In genomic region chr15:100595964-100596363, GRCh38 we compare ENCODE assay signal across 1 cellular context.
TF ChIP-seq lines count a peak whose summit lies in the region.

No MANE protein-coding gene starts in this region.

TF ChIP-seq in GM12878, 131 proteins besides CTCF, POLR2A, EP300 and RAD21:
- TF ChIP-seq, protein P1, sequence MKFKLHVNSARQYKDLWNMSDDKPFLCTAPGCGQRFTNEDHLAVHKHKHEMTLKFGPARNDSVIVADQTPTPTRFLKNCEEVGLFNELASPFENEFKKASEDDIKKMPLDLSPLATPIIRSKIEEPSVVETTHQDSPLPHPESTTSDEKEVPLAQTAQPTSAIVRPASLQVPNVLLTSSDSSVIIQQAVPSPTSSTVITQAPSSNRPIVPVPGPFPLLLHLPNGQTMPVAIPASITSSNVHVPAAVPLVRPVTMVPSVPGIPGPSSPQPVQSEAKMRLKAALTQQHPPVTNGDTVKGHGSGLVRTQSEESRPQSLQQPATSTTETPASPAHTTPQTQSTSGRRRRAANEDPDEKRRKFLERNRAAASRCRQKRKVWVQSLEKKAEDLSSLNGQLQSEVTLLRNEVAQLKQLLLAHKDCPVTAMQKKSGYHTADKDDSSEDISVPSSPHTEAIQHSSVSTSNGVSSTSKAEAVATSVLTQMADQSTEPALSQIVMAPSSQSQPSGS (IDR thresholded peaks at IDR 0.05; ENCODE audit: low read length), result no peak
